Comparison of ENCODE assay signal across 20 cellular contexts in the genomic region with DNA sequence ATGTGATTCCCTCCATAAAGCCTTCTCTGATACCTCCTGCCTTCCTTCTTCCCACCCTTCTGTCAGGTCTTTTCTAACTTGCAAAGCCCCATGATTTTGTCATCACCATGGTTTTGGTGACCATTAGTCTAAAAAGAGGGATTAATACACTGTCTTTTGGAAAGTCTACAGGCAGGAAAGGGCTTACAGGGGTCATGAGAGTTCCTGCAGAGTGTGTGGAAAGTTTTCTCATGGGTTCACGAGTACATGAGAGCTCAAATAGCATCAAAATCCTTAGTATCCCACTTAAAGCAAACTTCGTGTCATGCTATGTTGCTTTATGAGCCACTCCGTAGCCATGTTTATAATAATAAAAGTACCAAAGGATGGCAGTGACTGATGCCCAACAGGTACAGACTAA.
A peak's percentile ranks its signal among the peaks of the same experiment; 100 is the strongest.
DNase-seq lines count a peak whose midpoint lies in the region; ATAC-seq and TF ChIP-seq lines count a peak whose summit lies in the region.
"Had no signal": no experiment of that assay in that cellular context is flagged by ENCODE, and none has a peak within 500 bp of the region (broad histone marks: within the 10 kb centered on the region; RNA-seq: fewer than 3 reads in every experiment).

No MANE protein-coding gene starts in this region.

- TF ChIP-seq POLR2A in lower leg skin (IDR thresholded peaks at IDR 0.05): no peak

- H3K27ac Mint-ChIP-seq in natural killer cell treated with Interleukin-12 subunit alpha and Interleukin-12 subunit beta and Interleukin-15 and Interleukin-18, amount 100 ng/mL, for 72 hours: peak overlapping the region in 1 of 2 donors; percentile 25
- peak overlapping the region in 1 of 2 donors; percentile 68 for H3K27ac Mint-ChIP-seq in natural killer cell
- H3K27ac Mint-ChIP-seq in brain: peak overlapping the region in 3 of 5 experiments; percentile 43 to 84 (median 77)
- H3K27ac Mint-ChIP-seq in mesothelial cell of epicardium: peak overlapping the region; percentile 95
- H3K27ac Mint-ChIP-seq in activated naive CD8-positive, alpha-beta T cell treated with anti-CD3 and anti-CD28 coated beads, Interleukin-2, amount 50 U/mL, for 24 hours: no peak overlapping the region
- H3K27ac Mint-ChIP-seq: activated CD8-positive, alpha-beta memory T cell treated with anti-CD3 and anti-CD28 coated beads, Interleukin-2, amount 10 ng/mL, durations not matched to agents 7 days and 5 days; naive B cell had no signal

- ATAC-seq in natural killer cell treated with Interleukin-12 subunit alpha and Interleukin-12 subunit beta and Interleukin-15 and Interleukin-18, amount 100 ng/mL, for 72 hours: no peak
- ATAC-seq in natural killer cell: no peak
- no peak for ATAC-seq in activated naive CD8-positive, alpha-beta T cell treated with anti-CD3 and anti-CD28 coated beads, Interleukin-2, amount 50 U/mL, for 24 hours
- ATAC-seq: activated CD8-positive, alpha-beta memory T cell treated with anti-CD3 and anti-CD28 coated beads, Interleukin-2, amount 10 ng/mL, durations not matched to agents 7 days and 5 days had no signal

- H3K4me1 Mint-ChIP-seq in natural killer cell treated with Interleukin-12 subunit alpha and Interleukin-12 subunit beta and Interleukin-15 and Interleukin-18, amount 100 ng/mL, for 72 hours (ENCODE audit: low read depth in 2 of 2): peaks cover 23 to 47% of the 10 kb centered on the region in 2 donors
- H3K4me1 Mint-ChIP-seq in natural killer cell (peaks cover 44 to 54% of the 10 kb centered on the region in 2 donors), brain (peaks cover 58% of the 10 kb centered on the region), mesothelial cell of epicardium (peaks cover 42% of the 10 kb centered on the region)
- peaks cover 34% of the 10 kb centered on the region for H3K4me1 Mint-ChIP-seq in activated naive CD8-positive, alpha-beta T cell treated with anti-CD3 and anti-CD28 coated beads, Interleukin-2, amount 50 U/mL, for 24 hours

- TF ChIP-seq CTCF in natural killer cell (IDR thresholded peaks at IDR 0.05) (no peak), brain (conservative IDR thresholded peaks at IDR 0.05) (no peak), mesothelial cell of epicardium (IDR thresholded peaks at IDR 0.05; ENCODE audit: unreplicated experiment) (no peak), lower leg skin (IDR thresholded peaks at IDR 0.05) (no peak)

- WGBS in lower leg skin, 2 donors: 50 to 57% methylated on average over 3 of the region's 3 CpGs

- H3K4me3 ChIP-seq in lower leg skin (ENCODE audit: low read depth, poor library complexity, severe bottlenecking): no peak overlapping the region
- H3K4me3 ChIP-seq: lung, MG63, Peyer's patch had no signal

- no peaks in the 10 kb centered on the region for H3K27me3 Mint-ChIP-seq in natural killer cell treated with Interleukin-12 subunit alpha and Interleukin-12 subunit beta and Interleukin-15 and Interleukin-18, amount 100 ng/mL, for 72 hours
- H3K27me3 Mint-ChIP-seq in natural killer cell (ENCODE audit: low read depth in 2 of 2) (no peaks in the 10 kb centered on the region), brain (peaks cover 2% of the 10 kb centered on the region), mesothelial cell of epicardium (ENCODE audit: low read depth) (no peaks in the 10 kb centered on the region)
- no peaks in the 10 kb centered on the region for H3K27me3 Mint-ChIP-seq in activated naive CD8-positive, alpha-beta T cell treated with anti-CD3 and anti-CD28 coated beads, Interleukin-2, amount 50 U/mL, for 24 hours
- H3K27me3 Mint-ChIP-seq: activated CD8-positive, alpha-beta memory T cell treated with anti-CD3 and anti-CD28 coated beads, Interleukin-2, amount 10 ng/mL, durations not matched to agents 7 days and 5 days; naive B cell had no signal

- intact Hi-C loops in natural killer cell (cut with micrococcal nuclease) (no loop called here), lower leg skin (cut with DNase I; ENCODE audit: low total_unique reads) (no loop called here)

- H3K4me3 Mint-ChIP-seq in natural killer cell treated with Interleukin-12 subunit alpha and Interleukin-12 subunit beta and Interleukin-15 and Interleukin-18, amount 100 ng/mL, for 72 hours: peak overlapping the region; percentile 53
- H3K4me3 Mint-ChIP-seq in natural killer cell: no peak overlapping the region
- peak overlapping the region in 1 of 5 experiments; percentile 3 for H3K4me3 Mint-ChIP-seq in brain
- H3K4me3 Mint-ChIP-seq in mesothelial cell of epicardium: no peak overlapping the region
- no peak overlapping the region for H3K4me3 Mint-ChIP-seq in activated naive CD8-positive, alpha-beta T cell treated with anti-CD3 and anti-CD28 coated beads, Interleukin-2, amount 50 U/mL, for 24 hours
- H3K4me3 Mint-ChIP-seq: activated CD8-positive, alpha-beta memory T cell treated with anti-CD3 and anti-CD28 coated beads, Interleukin-2, amount 10 ng/mL, durations not matched to agents 7 days and 5 days; immature natural killer cell had no signal

- H3K36me3 Mint-ChIP-seq in natural killer cell treated with Interleukin-12 subunit alpha and Interleukin-12 subunit beta and Interleukin-15 and Interleukin-18, amount 100 ng/mL, for 72 hours: peaks cover 5% of the 10 kb centered on the region
- H3K36me3 Mint-ChIP-seq in natural killer cell (no peaks in the 10 kb centered on the region), brain (peaks cover 14% of the 10 kb centered on the region), mesothelial cell of epicardium (no peaks in the 10 kb centered on the region)
- H3K36me3 Mint-ChIP-seq in activated naive CD8-positive, alpha-beta T cell treated with anti-CD3 and anti-CD28 coated beads, Interleukin-2, amount 50 U/mL, for 24 hours (ENCODE audit: low read depth): peaks cover 5% of the 10 kb centered on the region

- H3K9me3 Mint-ChIP-seq in natural killer cell treated with Interleukin-12 subunit alpha and Interleukin-12 subunit beta and Interleukin-15 and Interleukin-18, amount 100 ng/mL, for 72 hours: no peaks in the 10 kb centered on the region
- no peaks in the 10 kb centered on the region for H3K9me3 Mint-ChIP-seq in natural killer cell
- H3K9me3 Mint-ChIP-seq in brain: no peaks in the 10 kb centered on the region
- no peaks in the 10 kb centered on the region for H3K9me3 Mint-ChIP-seq in mesothelial cell of epicardium
- no peaks in the 10 kb centered on the region for H3K9me3 Mint-ChIP-seq in activated naive CD8-positive, alpha-beta T cell treated with anti-CD3 and anti-CD28 coated beads, Interleukin-2, amount 50 U/mL, for 24 hours
- H3K9me3 Mint-ChIP-seq: immature natural killer cell, naive B cell had no signal

- no peak for DNase-seq in natural killer cell treated with Interleukin-12 subunit alpha and Interleukin-12 subunit beta and Interleukin-15 and Interleukin-18, amount 100 ng/mL, for 72 hours (ENCODE audit: low spot score)
- no peak for DNase-seq in natural killer cell
- no peak for DNase-seq in mesothelial cell of epicardium (ENCODE audit: low spot score in 2 of 2, unreplicated experiment in 2 of 2)
- no peak for DNase-seq in DMS79 (lab: John Stamatoyannopoulos, UW)
- DNase-seq in activated naive CD8-positive, alpha-beta T cell treated with anti-CD3 and anti-CD28 coated beads, Interleukin-2, amount 50 U/mL, for 24 hours: no peak
- DNase-seq in lower leg skin (ENCODE audit: low spot score in 2 of 2): no peak
- DNase-seq in NCI-H187 (lab: John Stamatoyannopoulos, UW): no peak
- DNase-seq: activated CD4-positive, CD25-positive, alpha-beta regulatory T cell treated with anti-CD3 and anti-CD28 coated beads, Interleukin-2, amount 50 U/mL, for 72 hours; activated CD8-positive, alpha-beta memory T cell treated with anti-CD3 and anti-CD28 coated beads, Interleukin-2, amount 10 ng/mL, durations not matched to agents 7 days and 5 days; central memory CD4-positive, alpha-beta T cell; effector CD4-positive, alpha-beta T cell; immature natural killer cell; naive B cell; Peyer's patch; stimulated activated CD4-positive, alpha-beta T cell treated with anti-CD3 and anti-CD28 coated beads, Interleukin-1b, Interleukin-23, amount 100 ng/mL, for 48 hours; stimulated activated naive CD4-positive, alpha-beta T cell; T1000 had no signal
